In the genomic region with DNA sequence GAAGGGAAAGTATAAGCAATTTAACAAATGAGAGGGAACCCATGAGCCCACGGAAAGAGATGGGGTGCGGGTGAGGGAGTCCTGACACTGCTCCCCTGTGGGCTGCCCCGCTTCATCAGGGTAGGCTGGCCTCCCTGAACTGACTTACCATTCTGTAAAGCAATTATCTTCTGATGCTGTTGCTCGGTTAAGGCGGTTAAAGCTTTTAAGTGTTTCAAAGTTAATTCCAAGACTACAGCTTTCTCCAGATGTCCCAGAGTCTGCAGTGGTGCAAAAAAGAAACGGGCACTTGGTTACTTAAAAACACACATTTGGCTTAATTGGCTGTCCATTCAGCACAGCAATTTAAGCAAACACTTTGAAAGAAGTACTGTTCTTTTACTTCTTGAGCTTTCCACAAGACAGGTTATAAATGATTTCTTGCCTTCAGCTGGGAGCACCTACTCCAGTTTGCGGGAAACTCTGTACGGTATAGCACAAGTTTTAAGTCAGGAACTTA, we compare ENCODE assay signal across 8 cellular contexts. TPM values are rescaled to one million over a fixed set of nuclear protein-coding genes. Genes with fewer than 3 reads are reported as not detected.
DNase-seq lines count a peak whose midpoint lies in the region; ATAC-seq and TF ChIP-seq lines count a peak whose summit lies in the region.

No MANE protein-coding gene starts in this region.

- POLR2A ChIA-PET in T-cell (lab: Charles Lee): no interaction called here

- no peaks in the 10 kb centered on the region for H3K36me3 Mint-ChIP-seq in T-cell

- TF ChIP-seq CTCF in GM12875 (IDR thresholded peaks at IDR 0.05; ENCODE audit: borderline replicate concordance, insufficient read depth, low read depth, low read length): no peak
- TF ChIP-seq CTCF in fibroblast of mammary gland (conservative IDR thresholded peaks at IDR 0.05; ENCODE audit: control insufficient read depth, insufficient read depth, low read depth, low read length): no peak
- TF ChIP-seq CTCF in retinal pigment epithelial cell (conservative IDR thresholded peaks at IDR 0.05; ENCODE audit: low read depth, low read length): no peak

- peak overlapping the region; percentile 78 to 84 (median 82) for H3K4me3 Mint-ChIP-seq in T-cell

- peaks cover 25 to 49% (median 40%) of the 10 kb centered on the region in 3 donors for H3K4me1 Mint-ChIP-seq in T-cell

- H3K4me3 ChIP-seq in GM12875 (ENCODE audit: low read depth, low read length): peak overlapping the region; percentile 62
- peak overlapping the region; percentile 69 for H3K4me3 ChIP-seq in fibroblast of mammary gland (ENCODE audit: control insufficient read depth, low read depth, low read length)
- peak overlapping the region; percentile 57 for H3K4me3 ChIP-seq in retinal pigment epithelial cell (ENCODE audit: low read length)

- CTCF ChIA-PET in T-cell (lab: Charles Lee): no interaction called here

- ATAC-seq in T-cell (replicated peaks in 1 of 4) (peak in 1 of 4 experiments; percentile 17), left colon (no peak), GM18858 (IDR thresholded peaks at IDR 0.05; ENCODE audit: unreplicated experiment) (no peak)

- intact Hi-C loops in left colon (cut with DNase I, micrococcal nuclease): loop anchor here in 1 of 2 donors (10.0 kb wide), 1 partner anchor 71 kb away; the partner anchor contains the start of gene SSPN

- H3K9me3 Mint-ChIP-seq in T-cell: no peaks in the 10 kb centered on the region

- H3K27ac Mint-ChIP-seq in T-cell: peak overlapping the region in 1 of 2 donors; percentile 39

- DNase-seq in T-cell: no peak
- peak; percentile 22 for DNase-seq in fibroblast of mammary gland (ENCODE audit: low read depth)
- DNase-seq in retinal pigment epithelial cell (ENCODE audit: low read depth): no peak
- DNase-seq in mesenteric fat pad (ENCODE audit: low spot score): no peak
- DNase-seq in MV-4-11 (lab: John Stamatoyannopoulos, UW): no peak
- no peak for DNase-seq in left colon

- H3K27me3 Mint-ChIP-seq in T-cell: peaks cover 56 to 77% of the 10 kb centered on the region in 2 donors

RNA-seq across cellular contexts. Expression of gene BHLHE41, which starts 1.3 kb away (rescaled TPM):
- total RNA-seq in T-cell (1 to 10 TPM in 2 of 5 donors, under 1 TPM in 1, not detected in 2; 0.46 to 1.7 (median 1.3) TPM), mesenteric fat pad (21.0 TPM), left colon (10 to 100 TPM; 35.4 to 48.4 TPM)
